ENCODE assay signal across 19 cellular contexts in genomic region chr12:92988622-92989130, GRCh38. TPM values are rescaled to one million over a fixed set of nuclear protein-coding genes. Genes with fewer than 3 reads are reported as not detected.
DNase-seq lines count a peak whose midpoint lies in the region; ATAC-seq and TF ChIP-seq lines count a peak whose summit lies in the region.
"Had no signal": no experiment of that assay in that cellular context is flagged by ENCODE, and none has a peak within 500 bp of the region (broad histone marks: within the 10 kb centered on the region; RNA-seq: fewer than 3 reads in every experiment).

No MANE protein-coding gene starts in this region.

- no peaks in the 10 kb centered on the region for H3K9me3 Mint-ChIP-seq in activated T-cell treated with anti-CD3 and anti-CD28 coated beads, Interleukin-2, amount 50 U/mL, for 24 hours
- H3K9me3 Mint-ChIP-seq in IgD-negative memory B cell, result peaks cover 0 to 7% (median 0%) of the 10 kb centered on the region in 3 donors
- H3K9me3 Mint-ChIP-seq in stimulated activated memory B cell treated with anti-CD40 and anti-IgM and Interleukin-4, amounts not matched to agents 10 μg/mL and 1 μg/mL and 100 μg/mL, for 72 hours, result peaks cover 6% of the 10 kb centered on the region
- H3K9me3 Mint-ChIP-seq: activated naive CD4-positive, alpha-beta T cell treated with anti-CD3 and anti-CD28 coated beads, Interleukin-2, amount 50 U/mL, for 24 hours had no signal

- peak overlapping the region; percentile 61 for H3K27ac ChIP-seq in cardiac muscle cell
- no peak overlapping the region for H3K27ac ChIP-seq in breast epithelium
- H3K27ac ChIP-seq: epithelial cell of prostate, foreskin keratinocyte, neutrophil, SJCRH30 had no signal

- TF ChIP-seq POLR2A in breast epithelium (IDR thresholded peaks at IDR 0.05), result no peak

- H3K9me3 ChIP-seq in cardiac muscle cell (ENCODE audit: low read depth) (no peaks in the 10 kb centered on the region), breast epithelium (no peaks in the 10 kb centered on the region), HAP-1 (no peaks in the 10 kb centered on the region; the same call in 1 of the 2 replicates)
- H3K9me3 ChIP-seq: neutrophil, upper lobe of right lung had no signal

- intact Hi-C loops in breast epithelium (cut with DNase I; ENCODE audit: low total_unique reads), result no loop called here

- no peak for TF ChIP-seq CTCF in cardiac muscle cell (IDR thresholded peaks at IDR 0.05; ENCODE audit: low read depth, low read length)
- no peak for TF ChIP-seq CTCF in breast epithelium (IDR thresholded peaks at IDR 0.05)

- H3K27me3 ChIP-seq in cardiac muscle cell (no peaks in the 10 kb centered on the region), breast epithelium (no peaks in the 10 kb centered on the region), HAP-1 (ENCODE audit: low read depth) (no peaks in the 10 kb centered on the region)
- H3K27me3 ChIP-seq: dorsolateral prefrontal cortex, foreskin keratinocyte, neutrophil, SJCRH30, upper lobe of right lung had no signal

- in situ Hi-C loops in HAP-1 (cut with MboI; ENCODE audit: low sequenced_read_pairs), result loop anchor here (5.0 to 25.0 kb wide), 2 partner anchors 201 to 409 kb away; no protein-coding TSS in a partner anchor

- DNase-seq in activated T-cell treated with anti-CD3 and anti-CD28 coated beads, Interleukin-2, amount 50 U/mL, for 24 hours, result no peak
- DNase-seq in activated T-cell treated with anti-CD3 and anti-CD28 coated beads for 4 hours (no peak), cardiac muscle cell (ENCODE audit: low read depth in 1 of 2, low spot score in 1 of 2) (peak in 1 of 2 donors; percentile 68), breast epithelium (ENCODE audit: low spot score in 2 of 2) (no peak), HAP-1 (ENCODE audit: low spot score in 2 of 2) (no peak)
- DNase-seq: activated CD4-positive, alpha-beta T cell treated with anti-CD3 and anti-CD28 coated beads for 4 hours; dorsolateral prefrontal cortex; foreskin keratinocyte; NCI-H2081 treated with DMSO at 0.1 percent for 48 hours; NCI-H524 had no signal

- no peak overlapping the region for H3K4me3 ChIP-seq in cardiac muscle cell
- H3K4me3 ChIP-seq in breast epithelium, result no peak overlapping the region
- no peak overlapping the region for H3K4me3 ChIP-seq in HAP-1
- H3K4me3 ChIP-seq: dorsolateral prefrontal cortex, SJCRH30, upper lobe of right lung had no signal

- no peaks in the 10 kb centered on the region for H3K36me3 Mint-ChIP-seq in activated T-cell treated with anti-CD3 and anti-CD28 coated beads, Interleukin-2, amount 50 U/mL, for 24 hours (ENCODE audit: low read depth)
- H3K36me3 Mint-ChIP-seq in IgD-negative memory B cell, result peaks cover 4% of the 10 kb centered on the region
- H3K36me3 Mint-ChIP-seq in stimulated activated memory B cell treated with anti-CD40 and anti-IgM and Interleukin-4, amounts not matched to agents 10 μg/mL and 1 μg/mL and 100 μg/mL, for 72 hours, result no peaks in the 10 kb centered on the region
- H3K36me3 Mint-ChIP-seq: activated naive CD4-positive, alpha-beta T cell treated with anti-CD3 and anti-CD28 coated beads, Interleukin-2, amount 50 U/mL, for 24 hours; CD4-positive, CD25-positive, alpha-beta regulatory T cell had no signal

- H3K27ac Mint-ChIP-seq in activated T-cell treated with anti-CD3 and anti-CD28 coated beads, Interleukin-2, amount 50 U/mL, for 24 hours, result peak overlapping the region; percentile 99
- peak overlapping the region; percentile 24 to 67 (median 31) for H3K27ac Mint-ChIP-seq in IgD-negative memory B cell
- peak overlapping the region; percentile 97 for H3K27ac Mint-ChIP-seq in stimulated activated memory B cell treated with anti-CD40 and anti-IgM and Interleukin-4, amounts not matched to agents 10 μg/mL and 1 μg/mL and 100 μg/mL, for 72 hours
- H3K27ac Mint-ChIP-seq: activated naive CD4-positive, alpha-beta T cell treated with anti-CD3 and anti-CD28 coated beads, Interleukin-2, amount 50 U/mL, for 24 hours had no signal

- H3K4me1 Mint-ChIP-seq in activated T-cell treated with anti-CD3 and anti-CD28 coated beads, Interleukin-2, amount 50 U/mL, for 24 hours (ENCODE audit: low read depth), result peaks cover 44% of the 10 kb centered on the region
- H3K4me1 Mint-ChIP-seq in IgD-negative memory B cell, result peaks cover 22 to 33% (median 27%) of the 10 kb centered on the region in 3 donors
- H3K4me1 Mint-ChIP-seq in stimulated activated memory B cell treated with anti-CD40 and anti-IgM and Interleukin-4, amounts not matched to agents 10 μg/mL and 1 μg/mL and 100 μg/mL, for 72 hours, result peaks cover 40% of the 10 kb centered on the region

- no peaks in the 10 kb centered on the region for H3K27me3 Mint-ChIP-seq in activated T-cell treated with anti-CD3 and anti-CD28 coated beads, Interleukin-2, amount 50 U/mL, for 24 hours
- peaks cover 2% of the 10 kb centered on the region for H3K27me3 Mint-ChIP-seq in IgD-negative memory B cell
- no peaks in the 10 kb centered on the region for H3K27me3 Mint-ChIP-seq in stimulated activated memory B cell treated with anti-CD40 and anti-IgM and Interleukin-4, amounts not matched to agents 10 μg/mL and 1 μg/mL and 100 μg/mL, for 72 hours
- H3K27me3 Mint-ChIP-seq: activated naive CD4-positive, alpha-beta T cell treated with anti-CD3 and anti-CD28 coated beads, Interleukin-2, amount 50 U/mL, for 24 hours had no signal

- ATAC-seq in stimulated activated memory B cell treated with anti-CD40 and anti-IgM and Interleukin-4, amounts not matched to agents 10 μg/mL and 1 μg/mL and 100 μg/mL, for 72 hours, result no peak
- ATAC-seq in HG02588 (IDR thresholded peaks at IDR 0.05; ENCODE audit: unreplicated experiment), result no peak
- ATAC-seq: foreskin keratinocyte had no signal

- no peak overlapping the region for H3K4me3 Mint-ChIP-seq in activated T-cell treated with anti-CD3 and anti-CD28 coated beads, Interleukin-2, amount 50 U/mL, for 24 hours
- peak overlapping the region in 1 of 4 donors; percentile 52 for H3K4me3 Mint-ChIP-seq in IgD-negative memory B cell
- no peak overlapping the region for H3K4me3 Mint-ChIP-seq in stimulated activated memory B cell treated with anti-CD40 and anti-IgM and Interleukin-4, amounts not matched to agents 10 μg/mL and 1 μg/mL and 100 μg/mL, for 72 hours

- peaks cover 27% of the 10 kb centered on the region for H3K4me1 ChIP-seq in cardiac muscle cell (ENCODE audit: low read depth)
- H3K4me1 ChIP-seq in breast epithelium, result peaks cover 0 to 7% of the 10 kb centered on the region in 2 donors
- H3K4me1 ChIP-seq in HAP-1, result peaks cover 9% of the 10 kb centered on the region
- H3K4me1 ChIP-seq: foreskin keratinocyte, SJCRH30 had no signal

- H3K36me3 ChIP-seq in cardiac muscle cell, result no peaks in the 10 kb centered on the region
- no peaks in the 10 kb centered on the region for H3K36me3 ChIP-seq in breast epithelium
- H3K36me3 ChIP-seq in HAP-1 (replicated peaks), result no peaks in the 10 kb centered on the region
- H3K36me3 ChIP-seq: neutrophil, SJCRH30, upper lobe of right lung had no signal

RNA-seq across cellular contexts. Expression of gene EEA1, which starts 59.6 kb away (rescaled TPM):
- polyA plus RNA-seq in IgD-negative memory B cell (20.5 TPM), cardiac muscle cell (32.9 and 34.4 TPM in 2 replicates)
- total RNA-seq in cardiac muscle cell (9.8 and 10.6 TPM in 2 replicates), breast epithelium (10 to 100 TPM; 23.4 to 52.8 (median 27.2) TPM)

Comparison
In these comparisons a context has a peak if more than half of its experiments do, and no peak if none do; other contexts are left out.
1. H3K27ac Mint-ChIP-seq: peak in every context shown above with its lines; median percentile 99 in activated T-cell treated with anti-CD3 and anti-CD28 coated beads, Interleukin-2, amount 50 U/mL, for 24 hours; 97 in stimulated activated memory B cell treated with anti-CD40 and anti-IgM and Interleukin-4, amounts not matched to agents 10 μg/mL and 1 μg/mL and 100 μg/mL, for 72 hours; 31 in IgD-negative memory B cell.